1 cellular context compared by ENCODE assay signal in genomic region chr6:43334466-43335095, GRCh38.
TF ChIP-seq lines count a peak whose summit lies in the region.

No MANE protein-coding gene starts in this region.

TF ChIP-seq in H1, 55 proteins besides CTCF, POLR2A, EP300 and RAD21:
- TF ChIP-seq TEAD4 (IDR thresholded peaks at IDR 0.05; ENCODE audit: low read depth, low read length): 0 out of 2 replicates have a peak, but pooled peaks have one; percentile 28
- TF ChIP-seq YY1 (IDR thresholded peaks at IDR 0.05; ENCODE audit: low read depth, low read length): no peak
- no peak for TF ChIP-seq SP4 (IDR thresholded peaks at IDR 0.05; ENCODE audit: low read length)
- no peak for TF ChIP-seq RFX5 (IDR thresholded peaks at IDR 0.05; ENCODE audit: borderline replicate concordance, low read depth, low read length)
- TF ChIP-seq CHD2 (IDR thresholded peaks at IDR 0.05; ENCODE audit: low read length): no peak
- TF ChIP-seq SUZ12 (IDR thresholded peaks at IDR 0.05; ENCODE audit: low read length): no peak
- TF ChIP-seq ATF2 (IDR thresholded peaks at IDR 0.05; ENCODE audit: low read length): no peak
- no peak for TF ChIP-seq KDM1A (IDR thresholded peaks at IDR 0.05; ENCODE audit: borderline replicate concordance, low read length)
